ENCODE assay signal across 11 cellular contexts in genomic region chr22:50527921-50528681, GRCh38. TPM values are rescaled to one million over a fixed set of nuclear protein-coding genes. Genes with fewer than 3 reads are reported as not detected.
DNase-seq lines count a peak whose midpoint lies in the region; ATAC-seq and TF ChIP-seq lines count a peak whose summit lies in the region.
"Had no signal": no experiment of that assay in that cellular context is flagged by ENCODE, and none has a peak within 500 bp of the region (broad histone marks: within the 10 kb centered on the region; RNA-seq: fewer than 3 reads in every experiment).

No MANE protein-coding gene starts in this region.

- H3K4me3 Mint-ChIP-seq in activated T-helper 17 cell treated with anti-CD3 and anti-CD28 coated beads, Interleukin-2, amount 50 U/mL, for 72 hours, result peak overlapping the region; percentile 90
- H3K4me3 Mint-ChIP-seq in memory B cell, result peak overlapping the region; percentile 88

- no peaks in the 10 kb centered on the region for H3K27me3 Mint-ChIP-seq in activated T-helper 17 cell treated with anti-CD3 and anti-CD28 coated beads, Interleukin-2, amount 50 U/mL, for 72 hours
- no peaks in the 10 kb centered on the region for H3K27me3 Mint-ChIP-seq in memory B cell

- H3K9me3 Mint-ChIP-seq in activated T-helper 17 cell treated with anti-CD3 and anti-CD28 coated beads, Interleukin-2, amount 50 U/mL, for 72 hours, result no peaks in the 10 kb centered on the region
- H3K9me3 Mint-ChIP-seq in memory B cell, result no peaks in the 10 kb centered on the region

- peak overlapping the region; percentile 82 for H3K27ac Mint-ChIP-seq in activated T-helper 17 cell treated with anti-CD3 and anti-CD28 coated beads, Interleukin-2, amount 50 U/mL, for 72 hours
- peak overlapping the region; percentile 93 for H3K27ac Mint-ChIP-seq in memory B cell

- H3K4me1 ChIP-seq in heart right ventricle (peaks cover 13 to 81% (median 61%) of the 10 kb centered on the region in 9 donors), upper lobe of right lung (peaks cover 47% of the 10 kb centered on the region)

- ATAC-seq in heart right ventricle (no peak), left ventricle myocardium superior (no peak), memory B cell (ENCODE audit: low read depth) (no peak), upper lobe of right lung (no peak), esophagus mucosa (no peak), GM19455 (IDR thresholded peaks at IDR 0.05; ENCODE audit: unreplicated experiment) (no peak)
- no peak for ATAC-seq in activated T-helper 17 cell treated with anti-CD3 and anti-CD28 coated beads, Interleukin-2, amount 50 U/mL, for 72 hours (replicated peaks)

- TF ChIP-seq CTCF in heart right ventricle (IDR thresholded peaks at IDR 0.05), result no peak
- TF ChIP-seq CTCF in upper lobe of right lung (IDR thresholded peaks at IDR 0.05), result no peak

- H3K27ac ChIP-seq in heart right ventricle (peak overlapping the region in 6 of 10 donors; percentile 95 to 99 (median 96)), upper lobe of right lung (peak overlapping the region; percentile 99)
- H3K27ac ChIP-seq: SJSA1 had no signal

- intact Hi-C loops in heart right ventricle (cut with DNase I) (loop anchor here in 2 of 10 donors (5.0 to 10.0 kb wide), 3 partner anchors 34 to 283 kb away; partner anchors contain the start of genes SYCE3 (in 1 of the 2) and TUBGCP6 (in 1 of the 2)), left ventricle myocardium superior (cut with micrococcal nuclease) (no loop called here), upper lobe of right lung (cut with DNase I) (no loop called here)

- WGBS in heart right ventricle, 2 donors, result 92% methylated on average over 18 of the region's 18 CpGs

- peaks cover 12% of the 10 kb centered on the region for H3K4me1 Mint-ChIP-seq in activated T-helper 17 cell treated with anti-CD3 and anti-CD28 coated beads, Interleukin-2, amount 50 U/mL, for 72 hours
- H3K4me1 Mint-ChIP-seq in memory B cell, result peaks cover 28% of the 10 kb centered on the region

- peak overlapping the region in 4 of 10 donors; percentile 68 to 86 (median 82) for H3K4me3 ChIP-seq in heart right ventricle
- H3K4me3 ChIP-seq in upper lobe of right lung, result peak overlapping the region; percentile 72
- H3K4me3 ChIP-seq: SJSA1 had no signal

- no peak for DNase-seq in heart right ventricle
- DNase-seq in left ventricle myocardium superior, result no peak
- no peak for DNase-seq in memory B cell (ENCODE audit: low spot score in 2 of 2)
- no peak for DNase-seq in upper lobe of right lung
- DNase-seq in globus pallidus (ENCODE audit: low spot score), result no peak
- DNase-seq: NCI-H187 treated with DMSO at 0.1 percent for 48 hours, substantia nigra had no signal

- peaks cover 0 to 31% (median 13%) of the 10 kb centered on the region in 7 donors for H3K27me3 ChIP-seq in heart right ventricle
- H3K27me3 ChIP-seq in upper lobe of right lung, result no peaks in the 10 kb centered on the region

- H3K36me3 ChIP-seq in heart right ventricle (peaks cover 0 to 33% (median 8%) of the 10 kb centered on the region in 9 donors), upper lobe of right lung (peaks cover 10% of the 10 kb centered on the region)

- H3K36me3 Mint-ChIP-seq in activated T-helper 17 cell treated with anti-CD3 and anti-CD28 coated beads, Interleukin-2, amount 50 U/mL, for 72 hours (ENCODE audit: low read depth), result peaks cover 66% of the 10 kb centered on the region
- no peaks in the 10 kb centered on the region for H3K36me3 Mint-ChIP-seq in memory B cell

- H3K9me3 ChIP-seq in heart right ventricle (no peaks in the 10 kb centered on the region), upper lobe of right lung (no peaks in the 10 kb centered on the region)

RNA-seq across cellular contexts. Expression of gene TYMP, which starts 1.7 kb away (rescaled TPM):
- 100 to 1,000 TPM in 1 of 10 donors, 10 to 100 TPM in 7, 1 to 10 TPM in 2; 8.4 to 113 (median 12.6) TPM for total RNA-seq in heart right ventricle
- polyA plus RNA-seq in heart right ventricle, result 10 to 100 TPM; 23.3 to 65.3 TPM
- total RNA-seq in left ventricle myocardium superior, result 12.7 TPM
- total RNA-seq in activated T-helper 17 cell treated with anti-CD3 and anti-CD28 coated beads, Interleukin-2, amount 50 U/mL, for 72 hours, result 10 to 100 TPM; 73.0 to 74.0 TPM
- 122 TPM for total RNA-seq in upper lobe of right lung
- total RNA-seq in esophagus mucosa, result 86.0 TPM

RNA-seq across cellular contexts. Expression of gene SCO2, which starts 2.7 kb away (rescaled TPM):
- total RNA-seq in heart right ventricle (1 to 10 TPM in 2 of 10 donors, under 1 TPM in 2, not detected in 6; 0.57 to 2.8 (median 0.92) TPM), left ventricle myocardium superior (1.3 TPM), upper lobe of right lung (3.1 TPM), esophagus mucosa (1.2 TPM)
- polyA plus RNA-seq in heart right ventricle, result 1 to 10 TPM in 1 of 2 donors, not detected in 1; 2.0 TPM
- total RNA-seq in activated T-helper 17 cell treated with anti-CD3 and anti-CD28 coated beads, Interleukin-2, amount 50 U/mL, for 72 hours, result 1 to 10 TPM; 2.8 to 9.9 TPM

RNA-seq across cellular contexts. Expression of gene KLHDC7B, which starts 17.6 kb away (rescaled TPM):
- total RNA-seq in heart right ventricle (1 to 10 TPM in 1 of 10 donors, under 1 TPM in 3, not detected in 6; 0.11 to 1.3 (median 0.18) TPM), left ventricle myocardium superior (not detected), upper lobe of right lung (0.69 TPM), esophagus mucosa (0.20 TPM)
- under 1 TPM in 1 of 2 donors, not detected in 1; 0.10 TPM for polyA plus RNA-seq in heart right ventricle
- total RNA-seq in activated T-helper 17 cell treated with anti-CD3 and anti-CD28 coated beads, Interleukin-2, amount 50 U/mL, for 72 hours, result 1 to 10 TPM; 4.2 to 4.4 TPM

RNA-seq across cellular contexts. Expression of gene NCAPH2, which starts 20.1 kb away (rescaled TPM):
- total RNA-seq in heart right ventricle (10 to 100 TPM; 21.7 to 31.9 (median 26.2) TPM), left ventricle myocardium superior (30.6 TPM), upper lobe of right lung (51.8 TPM), esophagus mucosa (37.1 TPM)
- polyA plus RNA-seq in heart right ventricle, result 10 to 100 TPM; 38.0 to 54.8 TPM
- 100 to 1,000 TPM; 112 to 138 TPM for total RNA-seq in activated T-helper 17 cell treated with anti-CD3 and anti-CD28 coated beads, Interleukin-2, amount 50 U/mL, for 72 hours

RNA-seq across cellular contexts. Expression of gene LMF2, which starts 20.6 kb away (rescaled TPM):
- 10 to 100 TPM; 18.8 to 37.5 (median 22.9) TPM for total RNA-seq in heart right ventricle
- polyA plus RNA-seq in heart right ventricle, result 10 to 100 TPM; 40.4 to 42.5 TPM
- 27.6 TPM for total RNA-seq in left ventricle myocardium superior
- total RNA-seq in activated T-helper 17 cell treated with anti-CD3 and anti-CD28 coated beads, Interleukin-2, amount 50 U/mL, for 72 hours, result 10 to 100 TPM; 61.3 to 89.0 TPM
- total RNA-seq in upper lobe of right lung, result 65.8 TPM
- 43.7 TPM for total RNA-seq in esophagus mucosa
